In genomic region chr2:219029829-219030165, GRCh38 we compare ENCODE assay signal across 8 cellular contexts. TPM values are rescaled to one million over a fixed set of nuclear protein-coding genes. Genes with fewer than 3 reads are reported as not detected.
DNase-seq lines count a peak whose midpoint lies in the region; ATAC-seq and TF ChIP-seq lines count a peak whose summit lies in the region.

No MANE protein-coding gene starts in this region.

- peaks cover 35% of the 10 kb centered on the region for H3K27me3 Mint-ChIP-seq in activated B cell treated with CpG ODN at 0.5 μM for 24 hours

- no peak overlapping the region for H3K4me3 Mint-ChIP-seq in activated B cell treated with CpG ODN at 0.5 μM for 24 hours

- H3K27ac Mint-ChIP-seq in activated B cell treated with CpG ODN at 0.5 μM for 24 hours = no peak overlapping the region

- DNase-seq in GM12864 (ENCODE audit: low read depth) = peak; percentile 12
- peak; percentile 68 for DNase-seq in NCI-H2171 (lab: John Stamatoyannopoulos, UW)
- DNase-seq in activated B cell treated with CpG ODN at 0.5 μM for 24 hours = peak; percentile 65
- DNase-seq in cardiac fibroblast (ENCODE audit: low read depth in 2 of 2) = peak; percentile 80 to 82
- peak; percentile 74 for DNase-seq in kidney tubule cell (ENCODE audit: low spot score)
- DNase-seq in stimulated activated CD4-positive, alpha-beta T cell treated with anti-CD3 and anti-CD28 coated beads, Interleukin-2, amount 100 ng/mL, for 4 hours (ENCODE audit: low read depth) = peak; percentile 68

- CTCF ChIA-PET in activated B cell treated with CpG ODN at 0.5 μM for 24 hours (lab: Charles Lee) = interaction anchor here (0.5 to 3.6 kb wide), 18 partner anchors 8 to 500 kb away, joined by 3 to 40 read pairs (median 3); no protein-coding TSS in a partner anchor

- H3K4me1 Mint-ChIP-seq in activated B cell treated with CpG ODN at 0.5 μM for 24 hours = no peaks in the 10 kb centered on the region

- POLR2A ChIA-PET in activated B cell treated with CpG ODN at 0.5 μM for 24 hours (lab: Charles Lee) = no interaction called here

- intact Hi-C loops in activated B cell treated with CpG ODN at 0.5 μM for 24 hours (cut with micrococcal nuclease) = loop anchor here (1.0 kb wide), 4 partner anchors 26 to 176 kb away; no protein-coding TSS in a partner anchor

- H3K36me3 Mint-ChIP-seq in activated B cell treated with CpG ODN at 0.5 μM for 24 hours (ENCODE audit: low read depth) = no peaks in the 10 kb centered on the region

- H3K9me3 Mint-ChIP-seq in activated B cell treated with CpG ODN at 0.5 μM for 24 hours = no peaks in the 10 kb centered on the region

- H3K4me3 ChIP-seq in GM12864 (ENCODE audit: low read depth, low read length) (no peak overlapping the region), cardiac fibroblast (replicated peaks in 1 of 2; ENCODE audit: low read depth in 2 of 2, low read length in 2 of 2) (no peak overlapping the region)

- TF ChIP-seq CTCF in GM12864 (IDR thresholded peaks at IDR 0.05; ENCODE audit: low read depth, low read length, missing control alignments) (peak; percentile 99), activated B cell treated with CpG ODN at 0.5 μM for 24 hours (IDR thresholded peaks at IDR 0.05) (no peak), cardiac fibroblast (IDR thresholded peaks at IDR 0.05; ENCODE audit: low read depth, low read length) (peak; percentile 96)

- ATAC-seq in HG02852 (IDR thresholded peaks at IDR 0.05; ENCODE audit: unreplicated experiment) (peak; percentile 81), activated B cell treated with CpG ODN at 0.5 μM for 24 hours (ENCODE audit: low read depth) (peak; percentile 87), GM18861 (IDR thresholded peaks at IDR 0.05; ENCODE audit: unreplicated experiment) (no peak)

RNA-seq across cellular contexts. Expression of gene CFAP65, which starts 11.5 kb away (rescaled TPM):
- total RNA-seq in activated B cell treated with CpG ODN at 0.5 μM for 24 hours = not detected in 2 replicates

RNA-seq across cellular contexts. Expression of gene IHH, which starts 30.9 kb away (rescaled TPM):
- 0.10 TPM in 1 of 2 replicates, not detected in the other for total RNA-seq in activated B cell treated with CpG ODN at 0.5 μM for 24 hours

RNA-seq across cellular contexts. Expression of gene CRYBA2, which starts 36.6 kb away (rescaled TPM):
- not detected in 2 replicates for total RNA-seq in activated B cell treated with CpG ODN at 0.5 μM for 24 hours

RNA-seq across cellular contexts. Expression of gene FEV, which starts 44.8 kb away (rescaled TPM):
- not detected in 2 replicates for total RNA-seq in activated B cell treated with CpG ODN at 0.5 μM for 24 hours

Comparison
In these comparisons a context has a peak if more than half of its experiments do, and no peak if none do; other contexts are left out.
1. DNase-seq: peak in every context shown above with its lines; median percentile 81 in cardiac fibroblast; 74 in kidney tubule cell; 68 in NCI-H2171; 68 in stimulated activated CD4-positive, alpha-beta T cell treated with anti-CD3 and anti-CD28 coated beads, Interleukin-2, amount 100 ng/mL, for 4 hours; 65 in activated B cell treated with CpG ODN at 0.5 μM for 24 hours; 12 in GM12864.